Comparison of ENCODE assay signal across 13 cellular contexts in genomic region chr2:40032650-40033319, GRCh38.
DNase-seq lines count a peak whose midpoint lies in the region; ATAC-seq and TF ChIP-seq lines count a peak whose summit lies in the region.
"Had no signal": no experiment of that assay in that cellular context is flagged by ENCODE, and none has a peak within 500 bp of the region (broad histone marks: within the 10 kb centered on the region; RNA-seq: fewer than 3 reads in every experiment).

No MANE protein-coding gene starts in this region.

- DNase-seq in activated naive CD4-positive, alpha-beta T cell treated with anti-CD3 and anti-CD28 coated beads for 36 hours: no peak
- DNase-seq in activated naive CD4-positive, alpha-beta T cell treated with anti-CD3 and anti-CD28 coated beads, Interleukin-2, amount 10 ng/mL, durations not matched to agents 7 days and 5 days: no peak
- DNase-seq in SW480 (ENCODE audit: low spot score) (peak; percentile 11), fibroblast of mammary gland (ENCODE audit: low read depth) (peak; percentile 91), NCI-H1694 treated with DMSO at 0.1 percent for 48 hours (lab: John Stamatoyannopoulos, UW) (no peak), left colon (no peak), globus pallidus (ENCODE audit: low spot score) (no peak)
- DNase-seq in stimulated activated naive CD8-positive, alpha-beta T cell treated with anti-CD3 and anti-CD28 coated beads, Interleukin-15, amount 100 ng/mL, for 72 hours: no peak
- DNase-seq: activated CD4-positive, alpha-beta T cell treated with anti-CD3 and anti-CD28 coated beads, Interleukin-2, amount 50 U/mL, for 4 hours; effector CD4-positive, alpha-beta T cell; ovary had no signal

- H3K27me3 Mint-ChIP-seq in activated naive CD4-positive, alpha-beta T cell treated with anti-CD3 and anti-CD28 coated beads for 36 hours (ENCODE audit: low read depth): no peaks in the 10 kb centered on the region
- H3K27me3 Mint-ChIP-seq in activated naive CD4-positive, alpha-beta T cell treated with anti-CD3 and anti-CD28 coated beads, Interleukin-2, amount 10 ng/mL, durations not matched to agents 7 days and 5 days: no peaks in the 10 kb centered on the region
- H3K27me3 Mint-ChIP-seq in stimulated activated naive CD8-positive, alpha-beta T cell treated with anti-CD3 and anti-CD28 coated beads, Interleukin-15, amount 100 ng/mL, for 72 hours: no peaks in the 10 kb centered on the region

- H3K4me3 Mint-ChIP-seq in activated naive CD4-positive, alpha-beta T cell treated with anti-CD3 and anti-CD28 coated beads for 36 hours: no peak overlapping the region
- H3K4me3 Mint-ChIP-seq in activated naive CD4-positive, alpha-beta T cell treated with anti-CD3 and anti-CD28 coated beads, Interleukin-2, amount 10 ng/mL, durations not matched to agents 7 days and 5 days: no peak overlapping the region
- no peak overlapping the region for H3K4me3 Mint-ChIP-seq in stimulated activated naive CD8-positive, alpha-beta T cell treated with anti-CD3 and anti-CD28 coated beads, Interleukin-15, amount 100 ng/mL, for 72 hours
- H3K4me3 Mint-ChIP-seq: T-helper 1 cell treated with Interleukin-12 subunit alpha and Interleukin-12 subunit beta and Interleukin-4 antibody, amounts not matched to agents 30 μg/mL and 1 μg/mL, for 36 hours had no signal

- peak; percentile 93 for ATAC-seq in stimulated activated naive CD8-positive, alpha-beta T cell treated with anti-CD3 and anti-CD28 coated beads, Interleukin-15, amount 100 ng/mL, for 72 hours
- no peak for ATAC-seq in left colon

- no peak overlapping the region for H3K4me3 ChIP-seq in fibroblast of mammary gland (ENCODE audit: control insufficient read depth, low read depth, low read length)
- H3K4me3 ChIP-seq: hepatocyte, ovary had no signal

- TF ChIP-seq CTCF in fibroblast of mammary gland (conservative IDR thresholded peaks at IDR 0.05; ENCODE audit: control insufficient read depth, insufficient read depth, low read depth, low read length): no peak

- H3K9me3 Mint-ChIP-seq in activated naive CD4-positive, alpha-beta T cell treated with anti-CD3 and anti-CD28 coated beads for 36 hours: peaks cover 1% of the 10 kb centered on the region
- H3K9me3 Mint-ChIP-seq in activated naive CD4-positive, alpha-beta T cell treated with anti-CD3 and anti-CD28 coated beads, Interleukin-2, amount 10 ng/mL, durations not matched to agents 7 days and 5 days: peaks cover 2% of the 10 kb centered on the region
- peaks cover 0 to 5% of the 10 kb centered on the region in 2 donors for H3K9me3 Mint-ChIP-seq in stimulated activated naive CD8-positive, alpha-beta T cell treated with anti-CD3 and anti-CD28 coated beads, Interleukin-15, amount 100 ng/mL, for 72 hours
- H3K9me3 Mint-ChIP-seq: T-helper 1 cell treated with Interleukin-12 subunit alpha and Interleukin-12 subunit beta and Interleukin-4 antibody, amounts not matched to agents 30 μg/mL and 1 μg/mL, for 36 hours had no signal

- peak overlapping the region; percentile 74 for H3K27ac Mint-ChIP-seq in activated naive CD4-positive, alpha-beta T cell treated with anti-CD3 and anti-CD28 coated beads for 36 hours
- no peak overlapping the region for H3K27ac Mint-ChIP-seq in activated naive CD4-positive, alpha-beta T cell treated with anti-CD3 and anti-CD28 coated beads, Interleukin-2, amount 10 ng/mL, durations not matched to agents 7 days and 5 days
- H3K27ac Mint-ChIP-seq in stimulated activated naive CD8-positive, alpha-beta T cell treated with anti-CD3 and anti-CD28 coated beads, Interleukin-15, amount 100 ng/mL, for 72 hours: peak overlapping the region in 1 of 2 donors; percentile 79
- H3K27ac Mint-ChIP-seq: T-helper 1 cell treated with Interleukin-12 subunit alpha and Interleukin-12 subunit beta and Interleukin-4 antibody, amounts not matched to agents 30 μg/mL and 1 μg/mL, for 36 hours had no signal

- peaks cover 7% of the 10 kb centered on the region for H3K4me1 Mint-ChIP-seq in activated naive CD4-positive, alpha-beta T cell treated with anti-CD3 and anti-CD28 coated beads for 36 hours (ENCODE audit: low read depth)
- H3K4me1 Mint-ChIP-seq in activated naive CD4-positive, alpha-beta T cell treated with anti-CD3 and anti-CD28 coated beads, Interleukin-2, amount 10 ng/mL, durations not matched to agents 7 days and 5 days: no peaks in the 10 kb centered on the region
- no peaks in the 10 kb centered on the region for H3K4me1 Mint-ChIP-seq in stimulated activated naive CD8-positive, alpha-beta T cell treated with anti-CD3 and anti-CD28 coated beads, Interleukin-15, amount 100 ng/mL, for 72 hours

- CTCF ChIA-PET in activated naive CD4-positive, alpha-beta T cell treated with anti-CD3 and anti-CD28 coated beads for 36 hours (lab: Charles Lee): interaction anchor here (0.7 kb wide), 1 partner anchor 1117 kb away, joined by 3 read pairs; no protein-coding TSS in a partner anchor
- CTCF ChIA-PET in activated naive CD4-positive, alpha-beta T cell treated with anti-CD3 and anti-CD28 coated beads, Interleukin-2, amount 10 ng/mL, durations not matched to agents 7 days and 5 days (lab: Charles Lee): no interaction called here

- intact Hi-C loops in activated naive CD4-positive, alpha-beta T cell treated with anti-CD3 and anti-CD28 coated beads for 36 hours (cut with micrococcal nuclease): loop anchor here (1.0 to 2.0 kb wide), 2 partner anchors 36 to 78 kb away; no protein-coding TSS in a partner anchor
- intact Hi-C loops in left colon (cut with DNase I, micrococcal nuclease): no loop called here

- no peaks in the 10 kb centered on the region for H3K36me3 Mint-ChIP-seq in activated naive CD4-positive, alpha-beta T cell treated with anti-CD3 and anti-CD28 coated beads for 36 hours (ENCODE audit: low read depth)
- no peaks in the 10 kb centered on the region for H3K36me3 Mint-ChIP-seq in activated naive CD4-positive, alpha-beta T cell treated with anti-CD3 and anti-CD28 coated beads, Interleukin-2, amount 10 ng/mL, durations not matched to agents 7 days and 5 days

Comparison
In these comparisons a context has a peak if more than half of its experiments do, and no peak if none do; other contexts are left out.
1. DNase-seq: peak in SW480 (single experiment) and fibroblast of mammary gland (single experiment); none in activated naive CD4-positive, alpha-beta T cell treated with anti-CD3 and anti-CD28 coated beads for 36 hours (single experiment), activated naive CD4-positive, alpha-beta T cell treated with anti-CD3 and anti-CD28 coated beads, Interleukin-2, amount 10 ng/mL, durations not matched to agents 7 days and 5 days (single experiment), stimulated activated naive CD8-positive, alpha-beta T cell treated with anti-CD3 and anti-CD28 coated beads, Interleukin-15, amount 100 ng/mL, for 72 hours (0 of 2), NCI-H1694 treated with DMSO at 0.1 percent for 48 hours (single experiment), left colon (0 of 2) and globus pallidus (single experiment).